22 cellular contexts compared by ENCODE assay signal in the genomic region with DNA sequence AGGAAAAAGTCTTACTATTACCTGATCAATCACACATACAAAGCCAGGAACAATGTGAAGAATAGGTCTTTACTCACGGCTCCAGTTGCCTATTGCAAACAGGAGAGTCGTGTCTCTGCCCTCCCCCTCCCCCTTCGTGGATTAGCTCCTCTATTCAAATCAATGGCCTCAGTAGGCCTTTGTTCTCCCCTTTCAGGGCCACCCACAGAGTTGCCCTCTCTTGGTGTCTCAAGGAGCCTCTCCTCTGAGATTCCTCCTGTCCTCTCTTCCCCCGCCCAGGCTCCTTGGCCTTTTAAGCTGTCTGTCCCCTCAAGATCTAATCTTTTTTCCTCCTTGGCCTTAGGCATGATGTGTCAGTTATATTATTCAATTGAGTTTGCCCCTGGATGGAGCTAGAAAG.
DNase-seq lines count a peak whose midpoint lies in the region; ATAC-seq and TF ChIP-seq lines count a peak whose summit lies in the region.
"Had no signal": no experiment of that assay in that cellular context is flagged by ENCODE, and none has a peak within 500 bp of the region (broad histone marks: within the 10 kb centered on the region; RNA-seq: fewer than 3 reads in every experiment).

No MANE protein-coding gene starts in this region.

- peaks cover 3% of the 10 kb centered on the region for H3K36me3 Mint-ChIP-seq in neural crest cell (ENCODE audit: low read depth)
- H3K36me3 Mint-ChIP-seq: CD8-positive, alpha-beta memory T cell had no signal

- H3K27me3 ChIP-seq in NT2/D1 (ENCODE audit: insufficient read depth, insufficient read length): peaks cover 7% of the 10 kb centered on the region
- H3K27me3 ChIP-seq: Peyer's patch had no signal

- H3K36me3 ChIP-seq in NT2/D1 (ENCODE audit: insufficient read depth, insufficient read length, low read length): no peaks in the 10 kb centered on the region
- H3K36me3 ChIP-seq: Peyer's patch had no signal

- no peak for TF ChIP-seq CTCF in neural crest cell (conservative IDR thresholded peaks at IDR 0.05)

- ATAC-seq in esophagus mucosa: no peak
- ATAC-seq: HCT116 had no signal

- DNase-seq in ELF-1 (ENCODE audit: low read depth, low spot score) (peak; percentile 82), NT2/D1 (ENCODE audit: low read depth, low spot score) (peak; percentile 76), iPS DF 19.7 (ENCODE audit: low read depth, low spot score) (peak; percentile 20), neural crest cell (ENCODE audit: low read depth, low spot score) (peak; percentile 14), NCI-H510A (lab: John Stamatoyannopoulos, UW) (no peak), ACHN (no peak)
- no peak for DNase-seq in activated CD4-positive, alpha-beta T cell treated with anti-CD3 and anti-CD28 coated beads for 48 hours
- DNase-seq: 8988T; Calu3; CD8-positive, alpha-beta memory T cell; DMS153; GDM1; KBM-7; NCI-H1092; NCI-H1436 treated with DMSO at 0.1 percent for 48 hours; NCI-H1930; NCI-H226; NCI-H524; NCI-H774; Peyer's patch had no signal

- H3K9ac ChIP-seq in NT2/D1 (ENCODE audit: insufficient read length, low read depth): no peak overlapping the region

- peaks cover 10% of the 10 kb centered on the region for H3K9me3 Mint-ChIP-seq in neural crest cell

- peak overlapping the region; percentile 44 for H3K27ac Mint-ChIP-seq in neural crest cell (ENCODE audit: unreplicated experiment)

- in situ Hi-C loops in ACHN (cut with HindIII; ENCODE audit: low pct_ligation_motif_present, low pct_unique_long_range_greater_than_20kb, low sequenced_read_pairs): no loop called here

- H3K27me3 Mint-ChIP-seq in neural crest cell (ENCODE audit: low read depth): peaks cover 17% of the 10 kb centered on the region
- H3K27me3 Mint-ChIP-seq: CD8-positive, alpha-beta memory T cell had no signal

- peak overlapping the region; percentile 8 for H3K4me3 Mint-ChIP-seq in neural crest cell
- H3K4me3 Mint-ChIP-seq: CD8-positive, alpha-beta memory T cell had no signal

- no peak overlapping the region for H3K4me3 ChIP-seq in NT2/D1 (ENCODE audit: insufficient read length, low read depth)
- H3K4me3 ChIP-seq: Peyer's patch had no signal

- H3K4me1 ChIP-seq in NT2/D1 (ENCODE audit: insufficient read depth, insufficient read length): peaks cover 4% of the 10 kb centered on the region
- H3K4me1 ChIP-seq: Peyer's patch had no signal

- peaks cover 19% of the 10 kb centered on the region for H3K4me1 Mint-ChIP-seq in neural crest cell
- H3K4me1 Mint-ChIP-seq: CD8-positive, alpha-beta memory T cell had no signal

- H3K9me3 ChIP-seq in NT2/D1 (ENCODE audit: insufficient read depth, low read length): no peaks in the 10 kb centered on the region; the same call in 1 of the 2 replicates
- H3K9me3 ChIP-seq: Peyer's patch had no signal

Comparison
In these comparisons a context has a peak if more than half of its experiments do, and no peak if none do; other contexts are left out.
1. DNase-seq: peak in ELF-1 (single experiment), NT2/D1 (single experiment), iPS DF 19.7 (single experiment) and neural crest cell (single experiment); none in activated CD4-positive, alpha-beta T cell treated with anti-CD3 and anti-CD28 coated beads for 48 hours (single experiment), NCI-H510A (single experiment) and ACHN (single experiment).